Comparison of ENCODE assay signal across 23 cellular contexts in the genomic region with DNA sequence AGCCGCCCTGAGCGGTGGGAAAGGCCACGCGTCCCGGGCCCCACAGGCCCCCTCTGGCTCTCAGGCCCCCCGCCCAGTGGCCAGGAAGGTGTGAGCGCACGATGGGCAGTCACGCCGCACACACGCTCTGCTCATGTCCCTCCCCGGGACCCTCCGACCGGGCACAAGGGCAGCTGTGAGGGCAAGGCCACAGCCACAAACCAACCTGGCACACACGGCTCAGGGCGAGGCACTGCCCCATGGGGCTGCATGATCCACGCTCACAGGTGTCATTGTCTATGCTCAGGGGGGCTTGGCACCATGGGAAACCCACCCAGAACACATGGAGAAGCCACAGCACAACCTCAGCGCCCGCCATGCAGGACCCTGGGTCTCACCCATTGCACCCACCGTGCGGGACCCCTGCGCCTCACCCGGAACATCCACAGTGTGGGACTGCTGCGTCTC.
"Had no signal": no experiment of that assay in that cellular context is flagged by ENCODE, and none has a peak within 500 bp of the region (broad histone marks: within the 10 kb centered on the region; RNA-seq: fewer than 3 reads in every experiment).

No MANE protein-coding gene starts in this region.

- H3K36me3 ChIP-seq: brain microvascular endothelial cell, cardiac muscle cell had no signal

- H3K4me3 ChIP-seq: cardiac muscle cell, MG63, Peyer's patch had no signal

- H3K27me3 ChIP-seq: brain microvascular endothelial cell, cardiac muscle cell, MG63, Peyer's patch had no signal

- H3K9me3 ChIP-seq: MG63, Peyer's patch had no signal

- H3K4me1 ChIP-seq: Peyer's patch had no signal

- ATAC-seq: activated T-cell treated with anti-CD3 and anti-CD28 coated beads, Interleukin-2, amount 50 U/mL, for 4 hours had no signal

- H3K27ac ChIP-seq: brain microvascular endothelial cell, cardiac muscle cell, Peyer's patch, VCaP had no signal

- DNase-seq: activated CD4-positive, alpha-beta memory T cell treated with anti-CD3 and anti-CD28 coated beads for 36 hours; activated CD4-positive, alpha-beta T cell treated with anti-CD3 and anti-CD28 coated beads, Interleukin-2, amount 10 ng/mL, durations not matched to agents 7 days and 5 days; activated CD4-positive, CD25-positive, alpha-beta regulatory T cell; activated CD8-positive, alpha-beta memory T cell treated with anti-CD3 and anti-CD28 coated beads for 24 hours; activated effector memory CD4-positive, alpha-beta T cell treated with anti-CD3 and anti-CD28 coated beads, Interleukin-2, amount 50 U/mL, for 16 hours; activated naive CD4-positive, alpha-beta T cell treated with Interleukin-2 at 50 U/mL for 16 hours; activated T-cell treated with anti-CD3 and anti-CD28 coated beads, Interleukin-2, amount 50 U/mL, for 4 hours; brain microvascular endothelial cell; MG63; NCI-H1105; NCI-H1436; NCI-H1694 treated with DMSO at 0.1 percent for 48 hours; NCI-H2029 treated with DMSO at 0.1 percent for 48 hours; NCI-H345; NCI-H510A; NCI-H526 treated with DMSO at 0.1 percent for 48 hours; NCI-H82; NK-92 treated with Interleukin-12 subunit alpha and Interleukin-12 subunit beta, amount 100 ng/mL, for 24 hours; Peyer's patch; SIG-M5; T-helper 1 cell had no signal
